Comparison of ENCODE assay signal across 1 cellular context in genomic region chr16:70200063-70200462, GRCh38. TPM values are rescaled to one million over a fixed set of nuclear protein-coding genes. Genes with fewer than 3 reads are reported as not detected.
"Had no signal": no experiment of that assay in that cellular context is flagged by ENCODE, and none has a peak within 500 bp of the region (broad histone marks: within the 10 kb centered on the region; RNA-seq: fewer than 3 reads in every experiment).

No MANE protein-coding gene starts in this region.

RNA-seq across cellular contexts. Expression of gene CLEC18C, which starts 26.5 kb away (rescaled TPM):
- total RNA-seq: M059J had no signal
